Comparison of ENCODE assay signal across 22 cellular contexts in genomic region chr1:112063781-112064180, GRCh38.
DNase-seq lines count a peak whose midpoint lies in the region; ATAC-seq and TF ChIP-seq lines count a peak whose summit lies in the region.
"Had no signal": no experiment of that assay in that cellular context is flagged by ENCODE, and none has a peak within 500 bp of the region (broad histone marks: within the 10 kb centered on the region; RNA-seq: fewer than 3 reads in every experiment).

No MANE protein-coding gene starts in this region.

- H3K18ac ChIP-seq in neuronal stem cell (ENCODE audit: low read length), result no peak overlapping the region

- no peak overlapping the region for H3K4ac ChIP-seq in neuronal stem cell (ENCODE audit: low read length)

- H3K4me3 ChIP-seq in OCI-LY3 (ENCODE audit: low read length) (peak overlapping the region; percentile 22; the same call in 1 of the 2 replicates), endodermal cell (ENCODE audit: low read length) (no peak overlapping the region), neuronal stem cell (ENCODE audit: low read length in 2 of 2) (no peak overlapping the region)

- no peak for TF ChIP-seq CTCF in MCF 10A (IDR thresholded peaks at IDR 0.05; ENCODE audit: unreplicated experiment)
- no peak for TF ChIP-seq CTCF in OCI-LY3 (IDR thresholded peaks at IDR 0.05; ENCODE audit: low read depth, low read length)
- no peak for TF ChIP-seq CTCF in endodermal cell (conservative IDR thresholded peaks at IDR 0.05)

- H3K4me1 ChIP-seq in OCI-LY3 (ENCODE audit: low read length) (peaks cover 49% of the 10 kb centered on the region), endodermal cell (ENCODE audit: control insufficient read depth, insufficient read depth, low read length) (no peaks in the 10 kb centered on the region), neuronal stem cell (ENCODE audit: control insufficient read depth in 2 of 2, insufficient read depth in 1 of 2, low read depth in 1 of 2, low read length in 2 of 2) (peaks cover 0 to 4% of the 10 kb centered on the region in 2 donors)

- no peaks in the 10 kb centered on the region for H4K20me1 ChIP-seq in OCI-LY3 (ENCODE audit: insufficient read depth, low read length)

- no peaks in the 10 kb centered on the region for H3K36me3 Mint-ChIP-seq in MCF 10A (ENCODE audit: insufficient read depth, unreplicated experiment)
- H3K36me3 Mint-ChIP-seq in endodermal cell (ENCODE audit: low read depth), result no peaks in the 10 kb centered on the region
- no peaks in the 10 kb centered on the region for H3K36me3 Mint-ChIP-seq in activated CD8-positive, alpha-beta memory T cell treated with anti-CD3 and anti-CD28 coated beads, Interleukin-2, amount 10 ng/mL, durations not matched to agents 7 days and 5 days
- H3K36me3 Mint-ChIP-seq: CD14-positive monocyte; CD8-positive, alpha-beta memory T cell had no signal

- no peak overlapping the region for H2BK15ac ChIP-seq in neuronal stem cell (ENCODE audit: low read length)

- in situ Hi-C loops in T47D (cut with HindIII; ENCODE audit: low pct_unique_long_range_greater_than_20kb, low sequenced_read_pairs), result no loop called here

- H3K14ac ChIP-seq in neuronal stem cell (ENCODE audit: low read length), result no peak overlapping the region

- no peak overlapping the region for H2BK5ac ChIP-seq in neuronal stem cell (ENCODE audit: low read length)

- H3K27ac ChIP-seq in OCI-LY3 (ENCODE audit: low read length) (peak overlapping the region; percentile 6; the same call in 1 of the 2 replicates), endodermal cell (ENCODE audit: low read depth, low read length) (peak overlapping the region; percentile 92), neuronal stem cell (replicated peaks; ENCODE audit: low read length) (no peak overlapping the region)
- H3K27ac ChIP-seq: 22Rv1 had no signal

- H3K4me3 Mint-ChIP-seq in MCF 10A (ENCODE audit: unreplicated experiment) (no peak overlapping the region), endodermal cell (no peak overlapping the region)
- no peak overlapping the region for H3K4me3 Mint-ChIP-seq in activated CD8-positive, alpha-beta memory T cell treated with anti-CD3 and anti-CD28 coated beads, Interleukin-2, amount 10 ng/mL, durations not matched to agents 7 days and 5 days
- H3K4me3 Mint-ChIP-seq: B cell; CD14-positive monocyte; CD8-positive, alpha-beta memory T cell had no signal

- H3K79me2 ChIP-seq in OCI-LY3 (ENCODE audit: low read length), result no peaks in the 10 kb centered on the region

- no peaks in the 10 kb centered on the region for H3K27me3 ChIP-seq in OCI-LY3 (ENCODE audit: low read depth, low read length)
- H3K27me3 ChIP-seq in endodermal cell (ENCODE audit: control insufficient read depth, insufficient read depth, low read length, poor library complexity, severe bottlenecking), result peaks cover 9% of the 10 kb centered on the region
- H3K27me3 ChIP-seq in neuronal stem cell (ENCODE audit: control insufficient read depth in 3 of 3, insufficient read depth in 3 of 3, low read depth in 1 of 3, low read length in 3 of 3), result no peaks in the 10 kb centered on the region

- H3K36me3 ChIP-seq in OCI-LY3 (replicated peaks; ENCODE audit: low read depth, low read length) (peaks cover 3% of the 10 kb centered on the region), endodermal cell (ENCODE audit: control insufficient read depth, insufficient read depth, low read length) (no peaks in the 10 kb centered on the region), neuronal stem cell (replicated peaks in 1 of 2; ENCODE audit: control insufficient read depth in 2 of 2, insufficient read depth in 2 of 2, low read length in 2 of 2) (no peaks in the 10 kb centered on the region)

- no TSS peak for BruUV-seq in MCF 10A (replicated peaks; lab: Mats Ljungman, UMichigan)

- no peak overlapping the region for H2BK120ac ChIP-seq in neuronal stem cell (ENCODE audit: low read depth, low read length)

- H3K9ac ChIP-seq in OCI-LY3 (ENCODE audit: low read length) (no peak overlapping the region), endodermal cell (ENCODE audit: extremely low read depth, low read length, poor library complexity, severe bottlenecking) (no peak overlapping the region), neuronal stem cell (ENCODE audit: low read depth, low read length, poor library complexity) (peak overlapping the region; percentile 70)

- no peaks in the 10 kb centered on the region for H3K79me1 ChIP-seq in neuronal stem cell (ENCODE audit: low read depth, low read length)

- H4K91ac ChIP-seq in neuronal stem cell (ENCODE audit: low read depth, low read length, poor library complexity), result no peak overlapping the region

- H3K27ac Mint-ChIP-seq in MCF 10A (ENCODE audit: low read depth, unreplicated experiment) (no peak overlapping the region), endodermal cell (no peak overlapping the region)
- no peak overlapping the region for H3K27ac Mint-ChIP-seq in activated CD8-positive, alpha-beta memory T cell treated with anti-CD3 and anti-CD28 coated beads, Interleukin-2, amount 10 ng/mL, durations not matched to agents 7 days and 5 days
- H3K27ac Mint-ChIP-seq: B cell; CD14-positive monocyte; CD8-positive, alpha-beta memory T cell had no signal

- peaks cover 27% of the 10 kb centered on the region for H3K27me3 Mint-ChIP-seq in MCF 10A (ENCODE audit: insufficient read depth, unreplicated experiment)
- H3K27me3 Mint-ChIP-seq in endodermal cell (ENCODE audit: insufficient read depth), result peaks cover 10% of the 10 kb centered on the region
- H3K27me3 Mint-ChIP-seq in activated CD8-positive, alpha-beta memory T cell treated with anti-CD3 and anti-CD28 coated beads, Interleukin-2, amount 10 ng/mL, durations not matched to agents 7 days and 5 days, result peaks cover 10% of the 10 kb centered on the region

- H3K4me1 Mint-ChIP-seq in MCF 10A (ENCODE audit: insufficient read depth, unreplicated experiment) (no peaks in the 10 kb centered on the region), endodermal cell (no peaks in the 10 kb centered on the region)
- no peaks in the 10 kb centered on the region for H3K4me1 Mint-ChIP-seq in activated CD8-positive, alpha-beta memory T cell treated with anti-CD3 and anti-CD28 coated beads, Interleukin-2, amount 10 ng/mL, durations not matched to agents 7 days and 5 days
- H3K4me1 Mint-ChIP-seq: CD14-positive monocyte; CD8-positive, alpha-beta memory T cell had no signal

- no peak overlapping the region for H4K8ac ChIP-seq in neuronal stem cell (ENCODE audit: low read depth, low read length)

- CTCF ChIA-PET in MCF 10A (lab: Yijun Ruan, JAX), result interaction anchor here (1.2 kb wide), 1 partner anchor 37 kb away, joined by 3 read pairs; no protein-coding TSS in a partner anchor
- CTCF ChIA-PET in activated CD8-positive, alpha-beta memory T cell treated with anti-CD3 and anti-CD28 coated beads, Interleukin-2, amount 10 ng/mL, durations not matched to agents 7 days and 5 days (lab: Charles Lee), result no interaction called here

- H2AFZ ChIP-seq in OCI-LY3 (ENCODE audit: low read depth, low read length) (no peak overlapping the region), neuronal stem cell (ENCODE audit: low read length) (no peak overlapping the region)

- H3K4me2 ChIP-seq in OCI-LY3 (ENCODE audit: low read length) (peak overlapping the region; percentile 52), neuronal stem cell (ENCODE audit: insufficient read depth, low read length, poor library complexity, severe bottlenecking) (no peak overlapping the region)

- intact Hi-C loops in MCF 10A (cut with micrococcal nuclease), result no loop called here

- no peak overlapping the region for H2AK5ac ChIP-seq in neuronal stem cell (ENCODE audit: low read depth, low read length)

- no peak for ATAC-seq in HG02938 (IDR thresholded peaks at IDR 0.05; ENCODE audit: unreplicated experiment)
- no peak for ATAC-seq in activated CD8-positive, alpha-beta memory T cell treated with anti-CD3 and anti-CD28 coated beads, Interleukin-2, amount 10 ng/mL, durations not matched to agents 7 days and 5 days

- peak; percentile 6 to 55 for DNase-seq in T47D (ENCODE audit: low read depth in 1 of 2, low spot score in 1 of 2)
- DNase-seq in MCF 10A (ENCODE audit: unreplicated experiment), result no peak
- no peak for DNase-seq in endodermal cell
- no peak for DNase-seq in neuronal stem cell (ENCODE audit: low spot score)
- no peak for DNase-seq in activated CD4-positive, CD25-positive, alpha-beta regulatory T cell treated with anti-CD3 and anti-CD28 coated beads, Interleukin-2, amount 50 U/mL, for 72 hours
- no peak for DNase-seq in activated CD8-positive, alpha-beta memory T cell treated with anti-CD3 and anti-CD28 coated beads, Interleukin-2, amount 10 ng/mL, durations not matched to agents 7 days and 5 days
- DNase-seq: CD8-positive, alpha-beta memory T cell; DMS 273 treated with DMSO at 0.1 percent for 48 hours; DMS79 treated with DMSO at 0.1 percent for 48 hours; H9; KBM-7; NCI-H1694; NCI-H2029 treated with DMSO at 0.1 percent for 48 hours; NCI-H446 treated with DMSO at 0.1 percent for 48 hours; NCI-H82; NK-92 treated with Interleukin-12 subunit alpha and Interleukin-12 subunit beta, amount 100 ng/mL, for 24 hours; SHP77 treated with DMSO at 0.1 percent for 48 hours had no signal

- no peak overlapping the region for H2BK12ac ChIP-seq in neuronal stem cell (ENCODE audit: low read length)

- WGBS in endodermal cell (ENCODE audit: insufficient coverage in 1 of 2, insufficient read length in 1 of 2), 2 experiments, result 88 to 95% methylated on average over 4 to 5 of the region's 5 CpGs
- no CpG with 5 or more reads among the region's 5 CpGs for WGBS in neuronal stem cell (ENCODE audit: extremely low coverage in 2 of 2, insufficient read length in 2 of 2, insufficient replicate concordance in 1 of 2), 2 donors

- no peak overlapping the region for H3K23ac ChIP-seq in neuronal stem cell (ENCODE audit: low read depth, low read length, poor library complexity)

- POLR2A ChIA-PET in MCF 10A (lab: Yijun Ruan, JAX), result no interaction called here

- H3K9me3 ChIP-seq in OCI-LY3 (ENCODE audit: insufficient read depth, low read length), result no peaks in the 10 kb centered on the region
- H3K9me3 ChIP-seq in endodermal cell (ENCODE audit: control insufficient read depth, low read length), result no peaks in the 10 kb centered on the region
- H3K9me3 ChIP-seq in neuronal stem cell (replicated peaks in 1 of 2; ENCODE audit: control insufficient read depth in 2 of 2, insufficient read depth in 1 of 2, low read depth in 1 of 2, low read length in 2 of 2), result peaks cover 0 to 5% of the 10 kb centered on the region in 2 donors

- H3K9me3 Mint-ChIP-seq in MCF 10A (ENCODE audit: unreplicated experiment) (no peaks in the 10 kb centered on the region), endodermal cell (peaks cover 11% of the 10 kb centered on the region)
- no peaks in the 10 kb centered on the region for H3K9me3 Mint-ChIP-seq in activated CD8-positive, alpha-beta memory T cell treated with anti-CD3 and anti-CD28 coated beads, Interleukin-2, amount 10 ng/mL, durations not matched to agents 7 days and 5 days (ENCODE audit: low read depth)
- H3K9me3 Mint-ChIP-seq: CD8-positive, alpha-beta memory T cell had no signal

Comparison
In these comparisons a context has a peak if more than half of its experiments do, and no peak if none do; other contexts are left out.
1. DNase-seq: peak in T47D (2 of 2); none in MCF 10A (single experiment), endodermal cell (single experiment), neuronal stem cell (single experiment), activated CD4-positive, CD25-positive, alpha-beta regulatory T cell treated with anti-CD3 and anti-CD28 coated beads, Interleukin-2, amount 50 U/mL, for 72 hours (single experiment) and activated CD8-positive, alpha-beta memory T cell treated with anti-CD3 and anti-CD28 coated beads, Interleukin-2, amount 10 ng/mL, durations not matched to agents 7 days and 5 days (single experiment).